Comparison of ENCODE assay signal across 10 cellular contexts in the genomic region with DNA sequence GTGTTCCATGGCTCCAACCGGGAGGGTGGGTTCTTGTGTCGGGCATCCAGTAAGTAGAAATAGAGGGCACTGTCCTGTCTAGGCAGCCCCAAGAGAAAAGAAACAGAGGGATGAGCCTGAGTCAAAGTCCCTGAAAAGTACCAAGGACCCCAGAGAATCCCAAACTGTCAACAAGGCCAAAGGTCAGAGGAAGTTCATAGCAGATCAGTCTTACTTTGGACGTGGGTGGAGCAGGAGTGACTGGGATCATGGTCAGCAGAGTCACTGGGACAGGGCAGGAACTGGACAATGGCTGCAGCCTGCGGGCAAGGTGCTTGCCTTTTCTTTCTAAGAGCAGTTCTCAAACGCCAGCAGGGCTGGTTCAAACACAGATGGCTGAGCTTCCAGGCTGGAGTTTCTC. TPM values are rescaled to one million over a fixed set of nuclear protein-coding genes. Genes with fewer than 3 reads are reported as not detected.
"Had no signal": no experiment of that assay in that cellular context is flagged by ENCODE, and none has a peak within 500 bp of the region (broad histone marks: within the 10 kb centered on the region; RNA-seq: fewer than 3 reads in every experiment).

No MANE protein-coding gene starts in this region.

- H2AFZ ChIP-seq: GM23248 had no signal

- H3K9me3 Mint-ChIP-seq: HFFc6 had no signal

- H3K36me3 ChIP-seq: HAP-1 had no signal

- H3K4me3 Mint-ChIP-seq: HFFc6 had no signal

- ATAC-seq: HCT116, K562 had no signal

- H3K9ac ChIP-seq: GM23248 had no signal

- H3K4me1 ChIP-seq: HAP-1 had no signal

- H3K9me3 ChIP-seq: HAP-1 had no signal

- H3K4me3 ChIP-seq: GM23248, HAP-1, K562 had no signal

- H3K27ac ChIP-seq: GM23248 had no signal

- H3K27ac Mint-ChIP-seq: HFFc6 had no signal

- FAIRE-seq: K562 had no signal

- DNase-seq: GM23248, H7, HFFc6, IMR-90, KG1 had no signal

RNA-seq across cellular contexts. Expression of a gene that starts 17.3 kb away (rescaled TPM):
- total RNA-seq: GM23248, H4, HFFc6, HT1080, IMR-90, K562 had no signal
- polyA plus RNA-seq: GM23248, IMR-90, K562 had no signal

RNA-seq across cellular contexts. Expression of a gene that starts 56.0 kb away (rescaled TPM):
- total RNA-seq: GM23248, HFFc6, HT1080, IMR-90 had no signal
- polyA plus RNA-seq: GM23248, K562 had no signal
